ENCODE assay signal across 15 cellular contexts in genomic region chr1:248842781-248843331, GRCh38. TPM values are rescaled to one million over a fixed set of nuclear protein-coding genes. Genes with fewer than 3 reads are reported as not detected.
DNase-seq lines count a peak whose midpoint lies in the region; ATAC-seq and TF ChIP-seq lines count a peak whose summit lies in the region.
"Had no signal": no experiment of that assay in that cellular context is flagged by ENCODE, and none has a peak within 500 bp of the region (broad histone marks: within the 10 kb centered on the region; RNA-seq: fewer than 3 reads in every experiment).

No MANE protein-coding gene starts in this region.

- H3K4me2 ChIP-seq in BLaER1 treated with 17β-estradiol and CSF1 and Interleukin-3, amounts not matched to agents 10 nM and 100 nM: peak overlapping the region; percentile 6 to 98 (median 94); a peak in 19 of 22 replicates
- H3K4me2 ChIP-seq in mesenchymal stem cell (ENCODE audit: low read length, poor library complexity, severe bottlenecking): no peak overlapping the region

- ATAC-seq in GM19395 (IDR thresholded peaks at IDR 0.05; ENCODE audit: unreplicated experiment): peak; percentile 31
- ATAC-seq in HG03442 (IDR thresholded peaks at IDR 0.05; ENCODE audit: unreplicated experiment): peak; percentile 47
- ATAC-seq in activated CD4-positive, CD25-positive, alpha-beta regulatory T cell treated with anti-CD3 and anti-CD28 coated beads, Interleukin-2, amount 50 U/mL, for 24 hours: no peak
- ATAC-seq: CD8-positive, alpha-beta T cell; naive thymus-derived CD4-positive, alpha-beta T cell; stimulated activated naive CD8-positive, alpha-beta T cell treated with anti-CD3 and anti-CD28 coated beads, Interleukin-15, Interleukin-2, amounts not matched to agents 100 U/mL and 50 U/mL, for 24 hours had no signal

- no peak overlapping the region for H2BK5ac ChIP-seq in mesenchymal stem cell (ENCODE audit: low read depth, low read length, poor library complexity, severe bottlenecking)

- DNase-seq in mesenchymal stem cell (no peak), dermis blood vessel endothelial cell (no peak), vagina (ENCODE audit: extremely low spot score in 2 of 2) (no peak), DMS53 treated with DMSO at 0.1 percent for 48 hours (lab: John Stamatoyannopoulos, UW; ENCODE audit: unreplicated experiment) (no peak)
- DNase-seq: activated CD4-positive, CD25-positive, alpha-beta regulatory T cell; activated naive CD4-positive, alpha-beta T cell treated with anti-CD3 and anti-CD28 coated beads for 36 hours; naive thymus-derived CD4-positive, alpha-beta T cell; SHP77 treated with DMSO at 0.1 percent for 48 hours; stimulated activated CD4-positive, alpha-beta T cell treated with anti-CD3 and anti-CD28 coated beads, Interleukin-15, amount 100 ng/mL, for 24 hours; stimulated activated naive CD8-positive, alpha-beta T cell treated with anti-CD3 and anti-CD28 coated beads, Interleukin-15, Interleukin-2, amounts not matched to agents 100 U/mL and 50 U/mL, for 24 hours had no signal

- no peak overlapping the region for H2BK15ac ChIP-seq in mesenchymal stem cell (ENCODE audit: low read depth, poor library complexity, severe bottlenecking)

- H3K9ac ChIP-seq in BLaER1 treated with 17β-estradiol and CSF1 and Interleukin-3, amounts not matched to agents 10 nM and 100 nM: peak overlapping the region in 9 of 11 experiments; percentile 23 to 57 (median 47); a peak in 15 of 22 replicates
- H3K9ac ChIP-seq in mesenchymal stem cell (ENCODE audit: low read length): peak overlapping the region; percentile 88

- intact Hi-C loops in vagina (cut with DNase I): no loop called here

- peaks cover 38% of the 10 kb centered on the region for H3K79me1 ChIP-seq in mesenchymal stem cell (replicated peaks; ENCODE audit: low read length, poor library complexity, severe bottlenecking)

- H3K23ac ChIP-seq in mesenchymal stem cell (ENCODE audit: low read length in 2 of 2): no peak overlapping the region

- H3K27ac ChIP-seq in BLaER1 treated with 17β-estradiol and CSF1 and Interleukin-3, amounts not matched to agents 10 nM and 100 nM: peak overlapping the region in 5 of 11 experiments; percentile 0 to 40 (median 2); a peak in 3 of 22 replicates
- H3K27ac ChIP-seq in mesenchymal stem cell (ENCODE audit: low read length, poor library complexity, severe bottlenecking) (no peak overlapping the region), vagina (no peak overlapping the region)

- no peak overlapping the region for H3K14ac ChIP-seq in mesenchymal stem cell (ENCODE audit: low read length in 2 of 2)

- H2BK12ac ChIP-seq in mesenchymal stem cell (ENCODE audit: low read length in 2 of 2): peak overlapping the region in 1 of 2 experiments; percentile 29

- peaks cover 41 to 46% (median 43%) of the 10 kb centered on the region in 10 experiments for H3K4me1 ChIP-seq in BLaER1 treated with 17β-estradiol and CSF1 and Interleukin-3, amounts not matched to agents 10 nM and 100 nM
- H3K4me1 ChIP-seq in mesenchymal stem cell (ENCODE audit: control insufficient read depth, insufficient read depth, low read depth, low read length): peaks cover 9% of the 10 kb centered on the region
- H3K4me1 ChIP-seq in vagina: peaks cover 42% of the 10 kb centered on the region

- no peak for TF ChIP-seq POLR2A in vagina (IDR thresholded peaks at IDR 0.05)

- no peaks in the 10 kb centered on the region for H3K27me3 ChIP-seq in BLaER1 treated with 17β-estradiol and CSF1 and Interleukin-3, amounts not matched to agents 10 nM and 100 nM
- H3K27me3 ChIP-seq in mesenchymal stem cell (ENCODE audit: control insufficient read depth in 1 of 2, insufficient read depth in 1 of 2, low read length in 2 of 2): no peaks in the 10 kb centered on the region
- no peaks in the 10 kb centered on the region for H3K27me3 ChIP-seq in vagina

- no peak for TF ChIP-seq CTCF in vagina (IDR thresholded peaks at IDR 0.05)

- no peak overlapping the region for H3K4me3 ChIP-seq in BLaER1 treated with 17β-estradiol and CSF1 and Interleukin-3, amounts not matched to agents 10 nM and 100 nM
- H3K4me3 ChIP-seq in mesenchymal stem cell (ENCODE audit: insufficient read depth in 1 of 2, low read depth in 1 of 2, low read length in 2 of 2) (no peak overlapping the region), vagina (no peak overlapping the region)

- peaks cover 37 to 60% (median 49%) of the 10 kb centered on the region in 11 experiments for H3K36me3 ChIP-seq in BLaER1 treated with 17β-estradiol and CSF1 and Interleukin-3, amounts not matched to agents 10 nM and 100 nM
- H3K36me3 ChIP-seq in mesenchymal stem cell (ENCODE audit: control insufficient read depth in 1 of 2, insufficient read depth in 2 of 2, low read depth in 1 of 2, low read length in 2 of 2): peaks cover 33 to 36% of the 10 kb centered on the region in 2 experiments
- H3K36me3 ChIP-seq in vagina: peaks cover 0 to 35% of the 10 kb centered on the region in 2 donors

- H2BK120ac ChIP-seq in mesenchymal stem cell (ENCODE audit: low read depth, low read length): no peak overlapping the region

- no peak overlapping the region for H2AK5ac ChIP-seq in mesenchymal stem cell (ENCODE audit: low read length, severe bottlenecking)

- WGBS in mesenchymal stem cell: 92% methylated on average over 8 of the region's 8 CpGs

- no peak overlapping the region for H3K18ac ChIP-seq in mesenchymal stem cell (ENCODE audit: low read depth in 1 of 2, low read length in 2 of 2)

- H3K4ac ChIP-seq in mesenchymal stem cell (ENCODE audit: low read depth in 1 of 2, low read length in 2 of 2): no peak overlapping the region

- H4K91ac ChIP-seq in mesenchymal stem cell (ENCODE audit: low read length): no peak overlapping the region

- no peak overlapping the region for H4K8ac ChIP-seq in mesenchymal stem cell (ENCODE audit: low read length)

- H3K9me3 ChIP-seq in BLaER1 treated with 17β-estradiol and CSF1 and Interleukin-3, amounts not matched to agents 10 nM and 100 nM (replicated peaks in 1 of 11): no peaks in the 10 kb centered on the region
- H3K9me3 ChIP-seq in mesenchymal stem cell (ENCODE audit: control insufficient read depth, low read length) (no peaks in the 10 kb centered on the region), vagina (no peaks in the 10 kb centered on the region)

- H2AFZ ChIP-seq in mesenchymal stem cell (ENCODE audit: low read depth, low read length): no peak overlapping the region

- H4K20me1 ChIP-seq in BLaER1 treated with 17β-estradiol and CSF1 and Interleukin-3, amounts not matched to agents 10 nM and 100 nM: peaks cover 12 to 75% (median 35%) of the 10 kb centered on the region in 11 experiments; a peak in 17 of 22 replicates

RNA-seq across cellular contexts. Expression of gene ZNF672, which starts 4.8 kb away (rescaled TPM):
- polyA plus RNA-seq in mesenchymal stem cell (2013, experiment 1 of 2): 14.5 TPM
- polyA plus RNA-seq in mesenchymal stem cell (2013, experiment 2 of 2): 14.8 TPM
- total RNA-seq in dermis blood vessel endothelial cell (28.1 and 32.2 TPM in 2 replicates), vagina (44.9 TPM)

RNA-seq across cellular contexts. Expression of gene ZNF692, which starts 16.0 kb away (rescaled TPM):
- polyA plus RNA-seq in mesenchymal stem cell (2013, experiment 1 of 2): 10.4 TPM
- polyA plus RNA-seq in mesenchymal stem cell (2013, experiment 2 of 2): 10.5 TPM
- 7.7 and 16.5 TPM in 2 replicates for total RNA-seq in dermis blood vessel endothelial cell
- 46.7 TPM for total RNA-seq in vagina

RNA-seq across cellular contexts. Expression of gene SH3BP5L, which starts 17.1 kb away (rescaled TPM):
- polyA plus RNA-seq in mesenchymal stem cell (2013, experiment 1 of 2): 9.3 TPM
- 9.7 TPM for polyA plus RNA-seq in mesenchymal stem cell (2013, experiment 2 of 2)
- total RNA-seq in dermis blood vessel endothelial cell (32.7 and 36.7 TPM in 2 replicates), vagina (18.7 TPM)

Comparison
In these comparisons a context has a peak if more than half of its experiments do, and no peak if none do; other contexts are left out.
1. ATAC-seq: peak in GM19395 (single experiment) and HG03442 (single experiment); none in activated CD4-positive, CD25-positive, alpha-beta regulatory T cell treated with anti-CD3 and anti-CD28 coated beads, Interleukin-2, amount 50 U/mL, for 24 hours (0 of 2).